Comparison of ENCODE assay signal across 1 cellular context in the genomic region with DNA sequence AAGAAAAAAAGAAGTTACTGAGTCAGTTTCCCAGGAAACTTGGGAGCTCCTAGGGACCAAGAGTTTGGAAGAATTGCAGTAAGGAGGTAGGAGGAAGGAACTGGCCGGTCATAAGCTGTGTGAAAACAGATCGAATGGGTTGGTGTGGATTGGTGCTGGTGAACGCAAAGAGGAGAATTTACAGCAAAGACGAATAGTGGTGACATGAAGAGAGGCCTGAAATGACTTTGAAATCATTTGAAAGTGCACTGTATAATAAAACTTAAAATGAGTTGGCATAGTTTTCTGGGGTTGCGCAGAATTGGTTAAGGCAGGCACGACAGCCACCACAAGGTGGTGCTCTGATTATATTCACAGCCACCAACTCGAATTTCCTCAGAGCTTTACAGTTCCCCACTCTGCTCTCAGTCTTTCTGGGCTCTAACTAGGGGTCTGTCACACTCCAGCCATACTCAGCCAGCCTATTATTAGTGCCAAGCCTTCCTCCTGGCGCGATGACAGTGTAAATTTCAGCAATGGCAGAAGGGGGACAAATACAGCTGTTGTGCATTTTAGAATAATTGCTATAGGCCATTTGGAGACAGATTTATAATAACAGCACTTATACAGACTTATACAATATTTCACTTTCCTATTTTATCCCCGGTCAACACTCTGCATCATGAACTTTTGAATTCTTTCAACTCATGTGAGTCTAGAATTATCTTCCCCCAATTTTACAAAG.
TF ChIP-seq lines count a peak whose summit lies in the region.

No MANE protein-coding gene starts in this region.

TF ChIP-seq in K562, 482 proteins besides CTCF, POLR2A, EP300 and RAD21 (continued from another document):
- TF ChIP-seq, protein P1, sequence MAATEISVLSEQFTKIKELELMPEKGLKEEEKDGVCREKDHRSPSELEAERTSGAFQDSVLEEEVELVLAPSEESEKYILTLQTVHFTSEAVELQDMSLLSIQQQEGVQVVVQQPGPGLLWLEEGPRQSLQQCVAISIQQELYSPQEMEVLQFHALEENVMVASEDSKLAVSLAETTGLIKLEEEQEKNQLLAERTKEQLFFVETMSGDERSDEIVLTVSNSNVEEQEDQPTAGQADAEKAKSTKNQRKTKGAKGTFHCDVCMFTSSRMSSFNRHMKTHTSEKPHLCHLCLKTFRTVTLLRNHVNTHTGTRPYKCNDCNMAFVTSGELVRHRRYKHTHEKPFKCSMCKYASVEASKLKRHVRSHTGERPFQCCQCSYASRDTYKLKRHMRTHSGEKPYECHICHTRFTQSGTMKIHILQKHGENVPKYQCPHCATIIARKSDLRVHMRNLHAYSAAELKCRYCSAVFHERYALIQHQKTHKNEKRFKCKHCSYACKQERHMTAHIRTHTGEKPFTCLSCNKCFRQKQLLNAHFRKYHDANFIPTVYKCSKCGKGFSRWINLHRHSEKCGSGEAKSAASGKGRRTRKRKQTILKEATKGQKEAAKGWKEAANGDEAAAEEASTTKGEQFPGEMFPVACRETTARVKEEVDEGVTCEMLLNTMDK (IDR thresholded peaks at IDR 0.05; ENCODE audit: borderline replicate concordance, insufficient read depth, low read depth, low read length, poor library complexity, severe bottlenecking): no peak
- TF ChIP-seq JUNB (CRISPR knock-in tag; conservative IDR thresholded peaks at IDR 0.05) (no peak), ARID2 (IDR thresholded peaks at IDR 0.05) (0 out of 2 replicates have a peak, but pooled peaks have one; percentile 29), NFRKB (IDR thresholded peaks at IDR 0.05; ENCODE audit: low read depth) (no peak), HDGF (IDR thresholded peaks at IDR 0.05) (no peak), CEBPB (tag; IDR thresholded peaks at IDR 0.05) (no peak), ZNF217 (CRISPR knock-in tag; IDR thresholded peaks at IDR 0.05) (no peak), ZNF75A (CRISPR knock-in tag; IDR thresholded peaks at IDR 0.05) (no peak)
